9 cellular contexts compared by ENCODE assay signal in the genomic region with DNA sequence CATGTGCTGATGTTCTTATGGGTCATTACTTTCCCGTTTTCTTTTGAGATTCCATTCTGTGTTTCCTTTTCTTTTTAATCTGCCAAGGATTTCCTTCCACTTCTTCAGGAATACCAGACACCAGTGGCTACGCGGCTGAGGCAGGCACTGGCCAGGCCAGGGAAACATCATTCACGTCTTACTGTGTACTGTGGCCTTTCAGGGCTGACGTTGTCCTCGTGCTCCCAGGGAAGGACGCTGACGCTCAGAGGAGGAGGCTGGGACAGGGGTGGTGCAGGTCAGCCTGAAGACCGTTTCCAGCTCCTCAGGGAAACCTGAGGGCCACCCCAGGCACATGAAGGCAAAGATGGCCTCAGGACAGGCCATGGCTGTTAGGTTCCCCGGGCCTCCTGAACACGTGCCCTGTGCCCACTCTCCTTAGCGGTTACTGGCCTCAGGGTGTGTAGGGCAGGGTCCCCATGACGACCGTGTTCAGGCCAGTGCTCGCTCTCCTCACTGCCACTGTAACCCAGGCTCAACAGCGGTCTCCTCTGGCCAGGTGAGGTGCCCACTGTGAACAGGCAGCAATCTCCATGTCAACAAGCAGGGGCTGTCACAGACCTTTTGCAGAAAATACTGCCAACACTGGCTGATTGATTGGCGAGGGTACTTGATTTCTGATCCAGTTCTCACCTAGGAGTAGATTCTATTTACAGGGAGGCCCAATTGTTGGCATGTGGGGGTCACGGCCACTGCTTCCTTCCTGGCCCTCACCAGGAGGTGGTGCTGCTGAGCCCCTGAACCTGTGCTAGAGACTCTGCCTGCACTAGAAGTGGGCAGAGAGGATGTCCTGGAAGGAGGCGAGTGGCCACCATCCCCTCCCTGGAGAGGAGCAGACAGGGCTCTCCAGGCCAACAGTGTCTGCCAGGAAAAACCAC.
A peak's percentile ranks its signal among the peaks of the same experiment; 100 is the strongest.
DNase-seq lines count a peak whose midpoint lies in the region; ATAC-seq and TF ChIP-seq lines count a peak whose summit lies in the region.
"Had no signal": no experiment of that assay in that cellular context is flagged by ENCODE, and none has a peak within 500 bp of the region (broad histone marks: within the 10 kb centered on the region; RNA-seq: fewer than 3 reads in every experiment).

No MANE protein-coding gene starts in this region.

- DNase-seq in HT1080 (ENCODE audit: low read depth) (peak; percentile 24), right cardiac atrium (peak; percentile 43 to 75 (median 73)), NCI-H774 (lab: John Stamatoyannopoulos, UW) (no peak), SIG-M5 treated with dmso at 0.1 percent for 504 hours (lab: John Stamatoyannopoulos, UW; ENCODE audit: unreplicated experiment) (no peak)
- DNase-seq in activated T-cell treated with anti-CD3 and anti-CD28 coated beads, Interleukin-2, amount 50 U/mL, for 4 hours = no peak
- peak; percentile 35 for DNase-seq in stimulated activated CD4-positive, alpha-beta T cell treated with anti-CD3 and anti-CD28 coated beads, Interleukin-4, amount 100 ng/mL, for 24 hours

- H3K27me3 ChIP-seq in right cardiac atrium (ENCODE audit: control insufficient read depth, insufficient read depth) = no peaks in the 10 kb centered on the region

- peak; percentile 48 to 53 for ATAC-seq in activated T-cell treated with anti-CD3 and anti-CD28 coated beads, Interleukin-2, amount 50 U/mL, for 4 hours
- ATAC-seq in right cardiac atrium (peak; percentile 50 to 67), HG03439 (IDR thresholded peaks at IDR 0.05; ENCODE audit: unreplicated experiment) (no peak)

- H3K36me3 Mint-ChIP-seq in activated T-cell treated with anti-CD3 and anti-CD28 coated beads, Interleukin-2, amount 50 U/mL, for 4 hours (ENCODE audit: insufficient read depth) = peaks cover 24% of the 10 kb centered on the region

- intact Hi-C loops in right cardiac atrium (cut with DNase I) = loop anchor here in 2 of 4 donors (5.0 to 10.0 kb wide), 2 partner anchors 179 to 186 kb away; no protein-coding TSS in a partner anchor

- H3K9me3 Mint-ChIP-seq in activated T-cell treated with anti-CD3 and anti-CD28 coated beads, Interleukin-2, amount 50 U/mL, for 4 hours = no peaks in the 10 kb centered on the region
- H3K9me3 Mint-ChIP-seq: central memory CD8-positive, alpha-beta T cell had no signal

- TF ChIP-seq CTCF in C4-2B (conservative IDR thresholded peaks at IDR 0.05) = peak; percentile 87

- no peak overlapping the region for H3K4me3 ChIP-seq in right cardiac atrium (ENCODE audit: low read length)

- no peaks in the 10 kb centered on the region for H3K4me1 Mint-ChIP-seq in activated T-cell treated with anti-CD3 and anti-CD28 coated beads, Interleukin-2, amount 50 U/mL, for 4 hours (ENCODE audit: low read depth)
- H3K4me1 Mint-ChIP-seq: central memory CD8-positive, alpha-beta T cell had no signal

- H3K4me3 Mint-ChIP-seq in activated T-cell treated with anti-CD3 and anti-CD28 coated beads, Interleukin-2, amount 50 U/mL, for 4 hours = no peak overlapping the region
- H3K4me3 Mint-ChIP-seq: central memory CD8-positive, alpha-beta T cell had no signal

- H3K27ac ChIP-seq in C4-2B = no peak overlapping the region
- no peak overlapping the region for H3K27ac ChIP-seq in right cardiac atrium (ENCODE audit: low read length)

- WGBS in right cardiac atrium = 83% methylated on average over 19 of the region's 19 CpGs

- no peaks in the 10 kb centered on the region for H3K27me3 Mint-ChIP-seq in activated T-cell treated with anti-CD3 and anti-CD28 coated beads, Interleukin-2, amount 50 U/mL, for 4 hours (ENCODE audit: low read depth)
- H3K27me3 Mint-ChIP-seq: central memory CD8-positive, alpha-beta T cell had no signal

- H3K9me3 ChIP-seq in right cardiac atrium (ENCODE audit: control insufficient read depth, low read length) = no peaks in the 10 kb centered on the region

- H3K4me1 ChIP-seq in right cardiac atrium (ENCODE audit: control insufficient read depth, insufficient read depth, low read length) = no peaks in the 10 kb centered on the region

Comparison
In these comparisons a context has a peak if more than half of its experiments do, and no peak if none do; other contexts are left out.
1. DNase-seq: peak in HT1080 (single experiment), right cardiac atrium (3 of 3) and stimulated activated CD4-positive, alpha-beta T cell treated with anti-CD3 and anti-CD28 coated beads, Interleukin-4, amount 100 ng/mL, for 24 hours (single experiment); none in activated T-cell treated with anti-CD3 and anti-CD28 coated beads, Interleukin-2, amount 50 U/mL, for 4 hours (single experiment), NCI-H774 (single experiment) and SIG-M5 treated with dmso at 0.1 percent for 504 hours (single experiment).